ENCODE assay signal across 10 cellular contexts in the genomic region with DNA sequence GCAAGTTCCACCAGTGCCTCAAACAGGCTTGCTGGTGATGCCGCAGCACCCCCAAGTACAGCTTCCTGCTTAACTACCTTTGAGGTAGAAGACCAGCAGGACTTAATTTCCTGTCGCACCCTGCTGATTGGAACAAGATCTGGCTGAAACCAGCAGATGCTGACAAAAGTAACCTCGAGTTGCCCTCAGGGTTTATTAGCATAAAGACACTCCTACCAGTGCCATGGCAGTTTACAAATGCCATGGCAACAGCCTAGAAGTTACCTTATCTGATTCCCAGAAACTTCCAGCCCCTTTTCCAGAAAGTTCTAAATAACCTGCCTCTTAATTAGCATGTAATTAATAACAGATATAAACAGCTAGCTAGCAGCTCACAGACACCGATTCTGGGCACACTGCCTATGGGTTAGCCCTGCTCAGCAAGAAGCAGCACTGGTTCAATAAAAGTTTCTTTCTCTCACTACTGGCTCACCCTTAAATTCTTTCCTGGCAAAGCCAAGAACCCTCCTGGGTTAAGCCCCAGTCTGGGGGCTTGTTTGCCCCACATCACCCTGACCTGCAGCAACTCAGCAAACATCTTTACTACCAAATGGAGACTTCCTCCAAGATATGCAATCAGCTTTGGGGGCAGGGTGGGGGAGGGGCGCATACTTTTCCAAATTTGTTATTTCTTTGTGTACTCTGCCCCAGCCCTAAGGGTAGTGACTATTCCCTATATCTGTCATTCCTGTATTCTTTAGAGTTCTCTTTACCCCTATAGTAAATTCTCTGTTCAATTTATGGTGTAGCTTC. TPM values are rescaled to one million over a fixed set of nuclear protein-coding genes. Genes with fewer than 3 reads are reported as not detected.
A peak's percentile ranks its signal among the peaks of the same experiment; 100 is the strongest.
DNase-seq lines count a peak whose midpoint lies in the region; ATAC-seq and FAIRE-seq lines count a peak whose summit lies in the region.
"Had no signal": no experiment of that assay in that cellular context is flagged by ENCODE, and none has a peak within 500 bp of the region (broad histone marks: within the 10 kb centered on the region; RNA-seq: fewer than 3 reads in every experiment).

No MANE protein-coding gene starts in this region.

- H3K9me3 Mint-ChIP-seq in activated naive CD8-positive, alpha-beta T cell treated with anti-CD3 and anti-CD28 coated beads, Interleukin-2, amount 10 ng/mL, durations not matched to agents 7 days and 5 days: peaks cover 1% of the 10 kb centered on the region

- H3K27me3 Mint-ChIP-seq in activated naive CD8-positive, alpha-beta T cell treated with anti-CD3 and anti-CD28 coated beads, Interleukin-2, amount 10 ng/mL, durations not matched to agents 7 days and 5 days: no peaks in the 10 kb centered on the region

- peak overlapping the region; percentile 72 for H3K4me3 Mint-ChIP-seq in activated naive CD8-positive, alpha-beta T cell treated with anti-CD3 and anti-CD28 coated beads, Interleukin-2, amount 10 ng/mL, durations not matched to agents 7 days and 5 days

- peak; percentile 99 for ATAC-seq in activated naive CD8-positive, alpha-beta T cell treated with anti-CD3 and anti-CD28 coated beads, Interleukin-2, amount 10 ng/mL, durations not matched to agents 7 days and 5 days (ENCODE audit: low read depth)
- ATAC-seq in left lobe of liver (peak; percentile 75), HG03280 (IDR thresholded peaks at IDR 0.05; ENCODE audit: unreplicated experiment) (no peak)

- POLR2A ChIA-PET in activated naive CD8-positive, alpha-beta T cell treated with anti-CD3 and anti-CD28 coated beads, Interleukin-2, amount 10 ng/mL, durations not matched to agents 7 days and 5 days (lab: Charles Lee): interaction anchor here (0.6 kb wide), 1 partner anchor 138 kb away, joined by 4 read pairs; no protein-coding TSS in a partner anchor

- peaks cover 27% of the 10 kb centered on the region for H3K4me1 Mint-ChIP-seq in activated naive CD8-positive, alpha-beta T cell treated with anti-CD3 and anti-CD28 coated beads, Interleukin-2, amount 10 ng/mL, durations not matched to agents 7 days and 5 days

- peaks cover 12% of the 10 kb centered on the region for H3K36me3 Mint-ChIP-seq in activated naive CD8-positive, alpha-beta T cell treated with anti-CD3 and anti-CD28 coated beads, Interleukin-2, amount 10 ng/mL, durations not matched to agents 7 days and 5 days

- DNase-seq in ELF-1 (ENCODE audit: low read depth, low spot score) (peak; percentile 77), NCI-H226 (peak; percentile 34), left lobe of liver (ENCODE audit: low spot score) (no peak), cerebellar cortex (ENCODE audit: low spot score) (no peak), RCC 7860 (ENCODE audit: low spot score) (no peak), HuH-7 (ENCODE audit: low spot score) (no peak)
- peak; percentile 38 for DNase-seq in activated naive CD8-positive, alpha-beta T cell treated with anti-CD3 and anti-CD28 coated beads, Interleukin-2, amount 10 ng/mL, durations not matched to agents 7 days and 5 days
- DNase-seq: heart right ventricle had no signal

- FAIRE-seq in RCC 7860 (lab: Jason Lieb, UNC): no peak
- FAIRE-seq: GM18507 had no signal

- H3K27ac Mint-ChIP-seq in activated naive CD8-positive, alpha-beta T cell treated with anti-CD3 and anti-CD28 coated beads, Interleukin-2, amount 10 ng/mL, durations not matched to agents 7 days and 5 days: peak overlapping the region; percentile 92

RNA-seq across cellular contexts. Expression of a gene that starts 54.2 kb away (rescaled TPM):
- 100 to 1,000 TPM; 118 to 119 TPM for total RNA-seq in activated naive CD8-positive, alpha-beta T cell treated with anti-CD3 and anti-CD28 coated beads, Interleukin-2, amount 10 ng/mL, durations not matched to agents 7 days and 5 days
- 66.1 TPM for total RNA-seq in left lobe of liver

Comparison
In these comparisons a context has a peak if more than half of its experiments do, and no peak if none do; other contexts are left out.
1. DNase-seq: peak in ELF-1 (single experiment), NCI-H226 (single experiment) and activated naive CD8-positive, alpha-beta T cell treated with anti-CD3 and anti-CD28 coated beads, Interleukin-2, amount 10 ng/mL, durations not matched to agents 7 days and 5 days (single experiment); none in left lobe of liver (single experiment), cerebellar cortex (single experiment), RCC 7860 (single experiment) and HuH-7 (single experiment).